In the genomic region with DNA sequence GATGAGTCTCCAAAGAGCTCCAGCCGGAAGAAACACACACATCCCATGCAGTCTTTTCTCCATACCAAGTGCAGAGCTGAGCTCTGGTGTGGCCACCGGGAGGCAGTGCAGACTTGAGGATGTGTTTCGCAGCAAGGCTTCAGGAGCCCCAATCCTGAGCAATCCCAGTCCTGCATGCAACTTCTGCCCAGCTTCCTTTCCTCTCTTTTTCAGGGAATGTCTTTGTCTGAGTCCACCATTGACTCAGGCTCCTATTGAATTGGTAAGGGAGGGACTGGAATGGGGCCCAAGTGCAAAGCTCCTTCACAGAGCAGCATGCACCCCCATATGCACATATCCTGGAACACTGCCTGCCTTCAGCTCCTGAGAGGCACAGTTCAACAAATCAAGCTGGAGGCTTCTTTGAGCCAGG, we compare ENCODE assay signal across 1 cellular context.
TF ChIP-seq lines count a peak whose summit lies in the region.

No MANE protein-coding gene starts in this region.

TF ChIP-seq in HepG2, 621 proteins besides CTCF, POLR2A, EP300 and RAD21 (continued from another document and continues in another):
- TF ChIP-seq, protein P1, sequence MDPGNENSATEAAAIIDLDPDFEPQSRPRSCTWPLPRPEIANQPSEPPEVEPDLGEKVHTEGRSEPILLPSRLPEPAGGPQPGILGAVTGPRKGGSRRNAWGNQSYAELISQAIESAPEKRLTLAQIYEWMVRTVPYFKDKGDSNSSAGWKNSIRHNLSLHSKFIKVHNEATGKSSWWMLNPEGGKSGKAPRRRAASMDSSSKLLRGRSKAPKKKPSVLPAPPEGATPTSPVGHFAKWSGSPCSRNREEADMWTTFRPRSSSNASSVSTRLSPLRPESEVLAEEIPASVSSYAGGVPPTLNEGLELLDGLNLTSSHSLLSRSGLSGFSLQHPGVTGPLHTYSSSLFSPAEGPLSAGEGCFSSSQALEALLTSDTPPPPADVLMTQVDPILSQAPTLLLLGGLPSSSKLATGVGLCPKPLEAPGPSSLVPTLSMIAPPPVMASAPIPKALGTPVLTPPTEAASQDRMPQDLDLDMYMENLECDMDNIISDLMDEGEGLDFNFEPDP (CRISPR knock-in tag; conservative IDR thresholded peaks at IDR 0.05), result no peak
- TF ChIP-seq, protein P2, sequence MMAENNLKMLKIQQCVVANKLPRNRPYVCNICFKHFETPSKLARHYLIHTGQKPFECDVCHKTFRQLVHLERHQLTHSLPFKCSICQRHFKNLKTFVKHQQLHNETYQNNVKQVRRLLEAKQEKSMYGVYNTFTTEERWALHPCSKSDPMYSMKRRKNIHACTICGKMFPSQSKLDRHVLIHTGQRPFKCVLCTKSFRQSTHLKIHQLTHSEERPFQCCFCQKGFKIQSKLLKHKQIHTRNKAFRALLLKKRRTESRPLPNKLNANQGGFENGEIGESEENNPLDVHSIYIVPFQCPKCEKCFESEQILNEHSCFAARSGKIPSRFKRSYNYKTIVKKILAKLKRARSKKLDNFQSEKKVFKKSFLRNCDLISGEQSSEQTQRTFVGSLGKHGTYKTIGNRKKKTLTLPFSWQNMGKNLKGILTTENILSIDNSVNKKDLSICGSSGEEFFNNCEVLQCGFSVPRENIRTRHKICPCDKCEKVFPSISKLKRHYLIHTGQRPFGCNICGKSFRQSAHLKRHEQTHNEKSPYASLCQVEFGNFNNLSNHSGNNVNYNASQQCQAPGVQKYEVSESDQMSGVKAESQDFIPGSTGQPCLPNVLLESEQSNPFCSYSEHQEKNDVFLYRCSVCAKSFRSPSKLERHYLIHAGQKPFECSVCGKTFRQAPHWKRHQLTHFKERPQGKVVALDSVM (CRISPR knock-in tag; IDR thresholded peaks at IDR 0.05), result no peak
- TF ChIP-seq KLF13 (CRISPR knock-in tag; IDR thresholded peaks at IDR 0.05), result no peak
- TF ChIP-seq, protein P3, sequence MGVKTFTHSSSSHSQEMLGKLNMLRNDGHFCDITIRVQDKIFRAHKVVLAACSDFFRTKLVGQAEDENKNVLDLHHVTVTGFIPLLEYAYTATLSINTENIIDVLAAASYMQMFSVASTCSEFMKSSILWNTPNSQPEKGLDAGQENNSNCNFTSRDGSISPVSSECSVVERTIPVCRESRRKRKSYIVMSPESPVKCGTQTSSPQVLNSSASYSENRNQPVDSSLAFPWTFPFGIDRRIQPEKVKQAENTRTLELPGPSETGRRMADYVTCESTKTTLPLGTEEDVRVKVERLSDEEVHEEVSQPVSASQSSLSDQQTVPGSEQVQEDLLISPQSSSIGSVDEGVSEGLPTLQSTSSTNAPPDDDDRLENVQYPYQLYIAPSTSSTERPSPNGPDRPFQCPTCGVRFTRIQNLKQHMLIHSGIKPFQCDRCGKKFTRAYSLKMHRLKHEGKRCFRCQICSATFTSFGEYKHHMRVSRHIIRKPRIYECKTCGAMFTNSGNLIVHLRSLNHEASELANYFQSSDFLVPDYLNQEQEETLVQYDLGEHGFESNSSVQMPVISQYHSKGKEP (CRISPR knock-in tag; IDR thresholded peaks at IDR 0.05), result 0 out of 2 replicates have a peak, but pooled peaks have one; percentile 46
- TF ChIP-seq KDM4B (CRISPR knock-in tag; IDR thresholded peaks at IDR 0.05), result peak; percentile 66; the same call in 1 of the 2 replicates
- TF ChIP-seq, protein P4, sequence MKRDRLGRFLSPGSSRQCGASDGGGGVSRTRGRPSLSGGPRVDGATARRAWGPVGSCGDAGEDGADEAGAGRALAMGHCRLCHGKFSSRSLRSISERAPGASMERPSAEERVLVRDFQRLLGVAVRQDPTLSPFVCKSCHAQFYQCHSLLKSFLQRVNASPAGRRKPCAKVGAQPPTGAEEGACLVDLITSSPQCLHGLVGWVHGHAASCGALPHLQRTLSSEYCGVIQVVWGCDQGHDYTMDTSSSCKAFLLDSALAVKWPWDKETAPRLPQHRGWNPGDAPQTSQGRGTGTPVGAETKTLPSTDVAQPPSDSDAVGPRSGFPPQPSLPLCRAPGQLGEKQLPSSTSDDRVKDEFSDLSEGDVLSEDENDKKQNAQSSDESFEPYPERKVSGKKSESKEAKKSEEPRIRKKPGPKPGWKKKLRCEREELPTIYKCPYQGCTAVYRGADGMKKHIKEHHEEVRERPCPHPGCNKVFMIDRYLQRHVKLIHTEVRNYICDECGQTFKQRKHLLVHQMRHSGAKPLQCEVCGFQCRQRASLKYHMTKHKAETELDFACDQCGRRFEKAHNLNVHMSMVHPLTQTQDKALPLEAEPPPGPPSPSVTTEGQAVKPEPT (CRISPR knock-in tag; IDR thresholded peaks at IDR 0.05; ENCODE audit: low read depth), result no peak
- no peak for TF ChIP-seq ETV6 (CRISPR knock-in tag; conservative IDR thresholded peaks at IDR 0.05)
- no peak for TF ChIP-seq THYN1 (CRISPR knock-in tag; IDR thresholded peaks at IDR 0.05; ENCODE audit: borderline replicate concordance, low read depth)
- peak; percentile 19 for TF ChIP-seq ZFP36 (IDR thresholded peaks at IDR 0.05; ENCODE audit: borderline replicate concordance, low read depth, low read length, partially characterized antibody)
- TF ChIP-seq, protein P5, sequence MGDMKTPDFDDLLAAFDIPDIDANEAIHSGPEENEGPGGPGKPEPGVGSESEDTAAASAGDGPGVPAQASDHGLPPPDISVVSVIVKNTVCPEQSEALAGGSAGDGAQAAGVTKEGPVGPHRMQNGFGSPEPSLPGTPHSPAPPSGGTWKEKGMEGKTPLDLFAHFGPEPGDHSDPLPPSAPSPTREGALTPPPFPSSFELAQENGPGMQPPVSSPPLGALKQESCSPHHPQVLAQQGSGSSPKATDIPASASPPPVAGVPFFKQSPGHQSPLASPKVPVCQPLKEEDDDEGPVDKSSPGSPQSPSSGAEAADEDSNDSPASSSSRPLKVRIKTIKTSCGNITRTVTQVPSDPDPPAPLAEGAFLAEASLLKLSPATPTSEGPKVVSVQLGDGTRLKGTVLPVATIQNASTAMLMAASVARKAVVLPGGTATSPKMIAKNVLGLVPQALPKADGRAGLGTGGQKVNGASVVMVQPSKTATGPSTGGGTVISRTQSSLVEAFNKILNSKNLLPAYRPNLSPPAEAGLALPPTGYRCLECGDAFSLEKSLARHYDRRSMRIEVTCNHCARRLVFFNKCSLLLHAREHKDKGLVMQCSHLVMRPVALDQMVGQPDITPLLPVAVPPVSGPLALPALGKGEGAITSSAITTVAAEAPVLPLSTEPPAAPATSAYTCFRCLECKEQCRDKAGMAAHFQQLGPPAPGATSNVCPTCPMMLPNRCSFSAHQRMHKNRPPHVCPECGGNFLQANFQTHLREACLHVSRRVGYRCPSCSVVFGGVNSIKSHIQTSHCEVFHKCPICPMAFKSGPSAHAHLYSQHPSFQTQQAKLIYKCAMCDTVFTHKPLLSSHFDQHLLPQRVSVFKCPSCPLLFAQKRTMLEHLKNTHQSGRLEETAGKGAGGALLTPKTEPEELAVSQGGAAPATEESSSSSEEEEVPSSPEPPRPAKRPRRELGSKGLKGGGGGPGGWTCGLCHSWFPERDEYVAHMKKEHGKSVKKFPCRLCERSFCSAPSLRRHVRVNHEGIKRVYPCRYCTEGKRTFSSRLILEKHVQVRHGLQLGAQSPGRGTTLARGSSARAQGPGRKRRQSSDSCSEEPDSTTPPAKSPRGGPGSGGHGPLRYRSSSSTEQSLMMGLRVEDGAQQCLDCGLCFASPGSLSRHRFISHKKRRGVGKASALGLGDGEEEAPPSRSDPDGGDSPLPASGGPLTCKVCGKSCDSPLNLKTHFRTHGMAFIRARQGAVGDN (CRISPR knock-in tag; IDR thresholded peaks at IDR 0.05), result no peak
- TF ChIP-seq, protein P6, sequence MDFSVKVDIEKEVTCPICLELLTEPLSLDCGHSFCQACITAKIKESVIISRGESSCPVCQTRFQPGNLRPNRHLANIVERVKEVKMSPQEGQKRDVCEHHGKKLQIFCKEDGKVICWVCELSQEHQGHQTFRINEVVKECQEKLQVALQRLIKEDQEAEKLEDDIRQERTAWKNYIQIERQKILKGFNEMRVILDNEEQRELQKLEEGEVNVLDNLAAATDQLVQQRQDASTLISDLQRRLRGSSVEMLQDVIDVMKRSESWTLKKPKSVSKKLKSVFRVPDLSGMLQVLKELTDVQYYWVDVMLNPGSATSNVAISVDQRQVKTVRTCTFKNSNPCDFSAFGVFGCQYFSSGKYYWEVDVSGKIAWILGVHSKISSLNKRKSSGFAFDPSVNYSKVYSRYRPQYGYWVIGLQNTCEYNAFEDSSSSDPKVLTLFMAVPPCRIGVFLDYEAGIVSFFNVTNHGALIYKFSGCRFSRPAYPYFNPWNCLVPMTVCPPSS (IDR thresholded peaks at IDR 0.05), result no peak
- TF ChIP-seq RNF2 (conservative IDR thresholded peaks at IDR 0.05; ENCODE audit: low read depth), result peak; percentile 44; the same call in 1 of the 2 replicates
- no peak for TF ChIP-seq ZC3H13 (CRISPR knock-in tag; IDR thresholded peaks at IDR 0.05)
- TF ChIP-seq SMC3 (IDR thresholded peaks at IDR 0.05; ENCODE audit: low read length), result peak; percentile 96
- no peak for TF ChIP-seq PAX8 (CRISPR knock-in tag; IDR thresholded peaks at IDR 0.05; ENCODE audit: borderline replicate concordance)
- no peak for TF ChIP-seq ZNF776 (CRISPR knock-in tag; IDR thresholded peaks at IDR 0.05)
- TF ChIP-seq MATR3 (CRISPR knock-in tag; IDR thresholded peaks at IDR 0.05), result no peak
- no peak for TF ChIP-seq NR3C1 (CRISPR knock-in tag; IDR thresholded peaks at IDR 0.05)
- TF ChIP-seq TGIF2 (CRISPR knock-in tag; IDR thresholded peaks at IDR 0.05), result 0 out of 2 replicates have a peak, but pooled peaks have one; percentile 18
- TF ChIP-seq KAT8 (CRISPR knock-in tag; IDR thresholded peaks at IDR 0.05), result peak; percentile 35; the same call in 1 of the 2 replicates
- TF ChIP-seq, protein P7, sequence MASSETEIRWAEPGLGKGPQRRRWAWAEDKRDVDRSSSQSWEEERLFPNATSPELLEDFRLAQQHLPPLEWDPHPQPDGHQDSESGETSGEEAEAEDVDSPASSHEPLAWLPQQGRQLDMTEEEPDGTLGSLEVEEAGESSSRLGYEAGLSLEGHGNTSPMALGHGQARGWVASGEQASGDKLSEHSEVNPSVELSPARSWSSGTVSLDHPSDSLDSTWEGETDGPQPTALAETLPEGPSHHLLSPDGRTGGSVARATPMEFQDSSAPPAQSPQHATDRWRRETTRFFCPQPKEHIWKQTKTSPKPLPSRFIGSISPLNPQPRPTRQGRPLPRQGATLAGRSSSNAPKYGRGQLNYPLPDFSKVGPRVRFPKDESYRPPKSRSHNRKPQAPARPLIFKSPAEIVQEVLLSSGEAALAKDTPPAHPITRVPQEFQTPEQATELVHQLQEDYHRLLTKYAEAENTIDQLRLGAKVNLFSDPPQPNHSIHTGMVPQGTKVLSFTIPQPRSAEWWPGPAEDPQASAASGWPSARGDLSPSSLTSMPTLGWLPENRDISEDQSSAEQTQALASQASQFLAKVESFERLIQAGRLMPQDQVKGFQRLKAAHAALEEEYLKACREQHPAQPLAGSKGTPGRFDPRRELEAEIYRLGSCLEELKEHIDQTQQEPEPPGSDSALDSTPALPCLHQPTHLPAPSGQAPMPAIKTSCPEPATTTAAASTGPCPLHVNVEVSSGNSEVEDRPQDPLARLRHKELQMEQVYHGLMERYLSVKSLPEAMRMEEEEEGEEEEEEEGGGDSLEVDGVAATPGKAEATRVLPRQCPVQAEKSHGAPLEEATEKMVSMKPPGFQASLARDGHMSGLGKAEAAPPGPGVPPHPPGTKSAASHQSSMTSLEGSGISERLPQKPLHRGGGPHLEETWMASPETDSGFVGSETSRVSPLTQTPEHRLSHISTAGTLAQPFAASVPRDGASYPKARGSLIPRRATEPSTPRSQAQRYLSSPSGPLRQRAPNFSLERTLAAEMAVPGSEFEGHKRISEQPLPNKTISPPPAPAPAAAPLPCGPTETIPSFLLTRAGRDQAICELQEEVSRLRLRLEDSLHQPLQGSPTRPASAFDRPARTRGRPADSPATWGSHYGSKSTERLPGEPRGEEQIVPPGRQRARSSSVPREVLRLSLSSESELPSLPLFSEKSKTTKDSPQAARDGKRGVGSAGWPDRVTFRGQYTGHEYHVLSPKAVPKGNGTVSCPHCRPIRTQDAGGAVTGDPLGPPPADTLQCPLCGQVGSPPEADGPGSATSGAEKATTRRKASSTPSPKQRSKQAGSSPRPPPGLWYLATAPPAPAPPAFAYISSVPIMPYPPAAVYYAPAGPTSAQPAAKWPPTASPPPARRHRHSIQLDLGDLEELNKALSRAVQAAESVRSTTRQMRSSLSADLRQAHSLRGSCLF (CRISPR knock-in tag; IDR thresholded peaks at IDR 0.05; ENCODE audit: borderline replicate concordance), result no peak
- TF ChIP-seq, protein P8, sequence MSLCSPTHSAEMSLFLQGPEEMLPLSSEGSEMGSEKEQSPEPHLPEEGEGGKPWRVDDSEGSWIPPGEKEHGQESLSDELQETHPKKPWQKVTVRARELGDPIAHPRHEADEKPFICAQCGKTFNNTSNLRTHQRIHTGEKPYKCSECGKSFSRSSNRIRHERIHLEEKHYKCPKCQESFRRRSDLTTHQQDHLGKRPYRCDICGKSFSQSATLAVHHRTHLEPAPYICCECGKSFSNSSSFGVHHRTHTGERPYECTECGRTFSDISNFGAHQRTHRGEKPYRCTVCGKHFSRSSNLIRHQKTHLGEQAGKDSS (CRISPR knock-in tag; IDR thresholded peaks at IDR 0.05; ENCODE audit: borderline replicate concordance, low read depth), result peak; percentile 40; the same call in 1 of the 2 replicates
- peak; percentile 32; the same call in 1 of the 2 replicates for TF ChIP-seq CEBPG (CRISPR knock-in tag; IDR thresholded peaks at IDR 0.05)
- TF ChIP-seq HCFC1 (IDR thresholded peaks at IDR 0.05; ENCODE audit: low read depth, low read length), result no peak
- TF ChIP-seq, protein P9, sequence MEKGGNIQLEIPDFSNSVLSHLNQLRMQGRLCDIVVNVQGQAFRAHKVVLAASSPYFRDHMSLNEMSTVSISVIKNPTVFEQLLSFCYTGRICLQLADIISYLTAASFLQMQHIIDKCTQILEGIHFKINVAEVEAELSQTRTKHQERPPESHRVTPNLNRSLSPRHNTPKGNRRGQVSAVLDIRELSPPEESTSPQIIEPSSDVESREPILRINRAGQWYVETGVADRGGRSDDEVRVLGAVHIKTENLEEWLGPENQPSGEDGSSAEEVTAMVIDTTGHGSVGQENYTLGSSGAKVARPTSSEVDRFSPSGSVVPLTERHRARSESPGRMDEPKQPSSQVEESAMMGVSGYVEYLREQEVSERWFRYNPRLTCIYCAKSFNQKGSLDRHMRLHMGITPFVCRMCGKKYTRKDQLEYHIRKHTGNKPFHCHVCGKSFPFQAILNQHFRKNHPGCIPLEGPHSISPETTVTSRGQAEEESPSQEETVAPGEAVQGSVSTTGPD (CRISPR knock-in tag; IDR thresholded peaks at IDR 0.05), result no peak
- no peak for TF ChIP-seq ZFX (CRISPR knock-in tag; IDR thresholded peaks at IDR 0.05; ENCODE audit: low read depth)
- TF ChIP-seq ZNF7 (CRISPR knock-in tag; IDR thresholded peaks at IDR 0.05), result no peak
- 0 out of 2 replicates have a peak, but pooled peaks have one; percentile 54 for TF ChIP-seq MIXL1 (CRISPR knock-in tag; IDR thresholded peaks at IDR 0.05)
- TF ChIP-seq EHMT2 (IDR thresholded peaks at IDR 0.05; ENCODE audit: borderline replicate concordance, low read depth, low read length), result no peak
- no peak for TF ChIP-seq ZNF749 (CRISPR knock-in tag; IDR thresholded peaks at IDR 0.05; ENCODE audit: borderline replicate concordance)
- no peak for TF ChIP-seq TOPORS (CRISPR knock-in tag; IDR thresholded peaks at IDR 0.05)
- no peak for TF ChIP-seq FOXK1 (CRISPR knock-in tag; IDR thresholded peaks at IDR 0.05; ENCODE audit: borderline replicate concordance, low read depth)
- TF ChIP-seq, protein P10, sequence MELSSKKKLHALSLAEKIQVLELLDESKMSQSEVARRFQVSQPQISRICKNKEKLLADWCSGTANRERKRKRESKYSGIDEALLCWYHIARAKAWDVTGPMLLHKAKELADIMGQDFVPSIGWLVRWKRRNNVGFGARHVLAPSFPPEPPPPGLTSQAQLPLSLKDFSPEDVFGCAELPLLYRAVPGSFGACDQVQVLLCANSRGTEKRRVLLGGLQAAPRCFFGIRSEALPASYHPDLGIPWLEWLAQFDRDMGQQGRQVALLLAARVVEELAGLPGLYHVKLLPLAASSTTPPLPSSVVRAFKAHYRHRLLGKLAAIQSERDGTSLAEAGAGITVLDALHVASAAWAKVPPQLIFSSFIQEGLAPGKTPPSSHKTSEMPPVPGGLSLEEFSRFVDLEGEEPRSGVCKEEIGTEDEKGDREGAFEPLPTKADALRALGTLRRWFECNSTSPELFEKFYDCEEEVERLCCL (CRISPR knock-in tag; IDR thresholded peaks at IDR 0.05; ENCODE audit: borderline replicate concordance), result no peak
